In genomic region chr3:133479401-133479800, GRCh38 we compare ENCODE assay signal across 17 cellular contexts.
"Had no signal": no experiment of that assay in that cellular context is flagged by ENCODE, and none has a peak within 500 bp of the region (broad histone marks: within the 10 kb centered on the region; RNA-seq: fewer than 3 reads in every experiment).

No MANE protein-coding gene starts in this region.

- H3K27me3 ChIP-seq: gastrocnemius medialis, heart right ventricle, upper lobe of left lung had no signal

- H3K4me3 ChIP-seq: gastrocnemius medialis, heart right ventricle, upper lobe of left lung had no signal

- H3K27ac ChIP-seq: gastrocnemius medialis, heart right ventricle, upper lobe of left lung, VCaP had no signal

- H3K36me3 Mint-ChIP-seq: activated CD4-positive, alpha-beta memory T cell treated with anti-CD3 and anti-CD28 coated beads for 36 hours; natural killer cell had no signal

- H3K4me3 Mint-ChIP-seq: activated CD4-positive, alpha-beta memory T cell treated with anti-CD3 and anti-CD28 coated beads for 36 hours; activated CD8-positive, alpha-beta memory T cell treated with anti-CD3 and anti-CD28 coated beads, Interleukin-2, amount 10 ng/mL, durations not matched to agents 7 days and 5 days; activated naive CD4-positive, alpha-beta T cell treated with anti-CD3 and anti-CD28 coated beads for 36 hours; activated naive CD8-positive, alpha-beta T cell treated with anti-CD3 and anti-CD28 coated beads, Interleukin-2, amount 50 U/mL, for 24 hours; natural killer cell; stimulated activated naive CD8-positive, alpha-beta T cell treated with anti-CD3 and anti-CD28 coated beads, Interleukin-15, Interleukin-2, amounts not matched to agents 100 ng/mL and 50 ng/mL, for 24 hours had no signal

- H3K9me3 Mint-ChIP-seq: activated naive CD4-positive, alpha-beta T cell treated with anti-CD3 and anti-CD28 coated beads for 36 hours; activated naive CD8-positive, alpha-beta T cell treated with anti-CD3 and anti-CD28 coated beads, Interleukin-2, amount 50 U/mL, for 24 hours; activated T-helper 2 cell treated with anti-CD3 and anti-CD28 coated beads, Interferon-gamma antibody, Interleukin-2, Interleukin-4, amounts not matched to agents 10 μg/mL and 5 μg/mL and 100 μg/mL, durations not matched to agents 14 hours and 24 hours and 36 hours; natural killer cell; stimulated activated naive CD8-positive, alpha-beta T cell treated with anti-CD3 and anti-CD28 coated beads, Interleukin-15, Interleukin-2, amounts not matched to agents 100 ng/mL and 50 ng/mL, for 24 hours had no signal

- H3K27me3 Mint-ChIP-seq: activated CD4-positive, alpha-beta memory T cell treated with anti-CD3 and anti-CD28 coated beads for 36 hours; activated CD8-positive, alpha-beta memory T cell treated with anti-CD3 and anti-CD28 coated beads, Interleukin-2, amount 10 ng/mL, durations not matched to agents 7 days and 5 days; activated naive CD8-positive, alpha-beta T cell treated with anti-CD3 and anti-CD28 coated beads, Interleukin-2, amount 50 U/mL, for 24 hours; stimulated activated naive CD8-positive, alpha-beta T cell treated with anti-CD3 and anti-CD28 coated beads, Interleukin-15, Interleukin-2, amounts not matched to agents 100 ng/mL and 50 ng/mL, for 24 hours had no signal

- H3K36me3 ChIP-seq: gastrocnemius medialis, heart right ventricle, upper lobe of left lung had no signal

- H3K4me1 Mint-ChIP-seq: natural killer cell had no signal

- H3K9me3 ChIP-seq: gastrocnemius medialis, upper lobe of left lung had no signal

- H3K27ac Mint-ChIP-seq: activated CD4-positive, alpha-beta memory T cell treated with anti-CD3 and anti-CD28 coated beads for 36 hours; activated CD8-positive, alpha-beta memory T cell treated with anti-CD3 and anti-CD28 coated beads, Interleukin-2, amount 10 ng/mL, durations not matched to agents 7 days and 5 days; activated naive CD4-positive, alpha-beta T cell treated with anti-CD3 and anti-CD28 coated beads for 36 hours; activated naive CD8-positive, alpha-beta T cell treated with anti-CD3 and anti-CD28 coated beads, Interleukin-2, amount 50 U/mL, for 24 hours; activated T-helper 2 cell treated with anti-CD3 and anti-CD28 coated beads, Interferon-gamma antibody, Interleukin-2, Interleukin-4, amounts not matched to agents 10 μg/mL and 5 μg/mL and 100 μg/mL, durations not matched to agents 14 hours and 24 hours and 36 hours; natural killer cell; stimulated activated naive CD8-positive, alpha-beta T cell treated with anti-CD3 and anti-CD28 coated beads, Interleukin-15, Interleukin-2, amounts not matched to agents 100 ng/mL and 50 ng/mL, for 24 hours had no signal

- DNase-seq: activated CD4-positive, alpha-beta memory T cell treated with anti-CD3 and anti-CD28 coated beads for 36 hours; activated CD8-positive, alpha-beta memory T cell treated with anti-CD3 and anti-CD28 coated beads, Interleukin-2, amount 10 ng/mL, durations not matched to agents 7 days and 5 days; activated naive CD4-positive, alpha-beta T cell treated with anti-CD3 and anti-CD28 coated beads for 36 hours; activated naive CD8-positive, alpha-beta T cell treated with anti-CD3 and anti-CD28 coated beads, Interleukin-2, amount 50 U/mL, for 24 hours; activated T-cell treated with anti-CD3 and anti-CD28 coated beads, Interleukin-2, amount 50 U/mL, for 1 hour; aorta; cerebellar nuclear complex; dermis blood vessel endothelial cell; gastrocnemius medialis; heart right ventricle; natural killer cell; stimulated activated CD4-positive, alpha-beta T cell treated with anti-CD3 and anti-CD28 coated beads, Interleukin-15, amount 100 ng/mL, for 24 hours; stimulated activated CD4-positive, alpha-beta T cell treated with anti-CD3 and anti-CD28 coated beads, Interleukin-4, amount 100 ng/mL, for 1 hour; upper lobe of left lung had no signal
